ENCODE assay signal across 32 cellular contexts in the genomic region with DNA sequence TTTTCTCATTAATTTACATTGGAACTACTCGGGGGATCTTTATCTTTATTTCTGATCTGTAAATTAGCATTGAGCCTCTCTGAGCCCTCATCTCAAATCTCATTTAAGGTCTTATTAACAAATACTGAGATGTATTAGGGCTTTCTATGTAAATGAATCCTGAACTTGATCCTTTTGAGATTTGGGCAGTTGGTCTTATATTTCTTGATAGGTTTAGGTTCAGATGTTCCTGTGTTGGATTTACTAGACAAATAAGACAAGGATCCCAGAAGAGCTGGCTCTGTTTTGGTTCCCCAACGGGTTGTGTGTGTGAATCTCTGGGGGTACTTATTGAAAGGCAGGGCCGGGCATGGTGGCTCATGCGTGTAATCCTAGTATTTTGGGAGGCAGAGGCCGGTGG. TPM values are rescaled to one million over a fixed set of nuclear protein-coding genes. Genes with fewer than 3 reads are reported as not detected.
"Had no signal": no experiment of that assay in that cellular context is flagged by ENCODE, and none has a peak within 500 bp of the region (broad histone marks: within the 10 kb centered on the region; RNA-seq: fewer than 3 reads in every experiment).

No MANE protein-coding gene starts in this region.

- DNase-seq: activated effector memory CD4-positive, alpha-beta T cell treated with anti-CD3 and anti-CD28 coated beads, Interleukin-2, amount 50 U/mL, for 16 hours; activated effector memory CD4-positive, alpha-beta T cell treated with Interleukin-2 at 50 U/mL for 16 hours; activated gamma-delta T cell; activated gamma-delta T cell treated with Interleukin-2 at 50 U/mL for 16 hours; activated naive CD4-positive, alpha-beta T cell; activated naive CD4-positive, alpha-beta T cell treated with anti-CD3 and anti-CD28 coated beads for 36 hours; activated naive CD4-positive, alpha-beta T cell treated with anti-CD3 and anti-CD28 coated beads, Interleukin-2, amount 10 ng/mL, durations not matched to agents 7 days and 5 days; activated naive CD4-positive, alpha-beta T cell treated with anti-CD3 and anti-CD28 coated beads, Interleukin-2, amount 50 U/mL, for 16 hours; activated naive CD4-positive, alpha-beta T cell treated with Interleukin-2 at 50 U/mL for 16 hours; activated naive CD8-positive, alpha-beta T cell treated with anti-CD3 and anti-CD28 coated beads for 36 hours; activated naive CD8-positive, alpha-beta T cell treated with anti-CD3 and anti-CD28 coated beads, Interleukin-2, amount 10 ng/mL, durations not matched to agents 7 days and 5 days; activated naive CD8-positive, alpha-beta T cell treated with anti-CD3 and anti-CD28 coated beads, Interleukin-2, amount 50 U/mL, for 24 hours; activated T-cell treated with anti-CD3 and anti-CD28 coated beads, Interleukin-2, amount 50 U/mL, for 4 hours; activated T-cell treated with anti-CD3 and anti-CD28 coated beads, Interleukin-2, amount 50 U/mL, for 48 hours; activated T-cell treated with anti-CD3 and anti-CD28 coated beads, Interleukin-2, amount 50 U/mL, for 72 hours; adrenal gland; amniotic stem cell; amygdala; anterior cingulate cortex; aorta; body of pancreas; brain microvascular endothelial cell; caudate nucleus; central memory CD4-positive, alpha-beta T cell; cerebellar nuclear complex had no signal

- H3K27ac ChIP-seq: adrenal gland, ascending aorta, body of pancreas, brain microvascular endothelial cell, breast epithelium, cardiac muscle cell had no signal

- H3K27me3 ChIP-seq: adrenal gland, ascending aorta, body of pancreas, brain microvascular endothelial cell, cardiac muscle cell had no signal

- ATAC-seq: activated naive CD4-positive, alpha-beta T cell treated with anti-CD3 and anti-CD28 coated beads, Interleukin-2, amount 50 U/mL, for 72 hours; activated naive CD8-positive, alpha-beta T cell treated with anti-CD3 and anti-CD28 coated beads, Interleukin-2, amount 50 U/mL, for 24 hours; activated T-cell treated with anti-CD3 and anti-CD28 coated beads, Interleukin-2, amount 50 U/mL, for 4 hours; activated T-cell treated with anti-CD3 and anti-CD28 coated beads, Interleukin-2, amount 50 U/mL, for 72 hours; activated T-helper 17 cell treated with anti-CD3 and anti-CD28 coated beads, Interleukin-2, amount 50 U/mL, for 72 hours; body of pancreas had no signal

- FAIRE-seq: bronchial epithelial cell, colon had no signal

- H3K9me3 ChIP-seq: adrenal gland, ascending aorta, body of pancreas, breast epithelium had no signal

- H3K4me3 ChIP-seq: adrenal gland, ascending aorta, body of pancreas, breast epithelium, cardiac muscle cell had no signal

- H3K36me3 ChIP-seq: adrenal gland, brain microvascular endothelial cell, breast epithelium, cardiac muscle cell had no signal

- H3K4me1 ChIP-seq: adrenal gland, ascending aorta, body of pancreas, breast epithelium had no signal

RNA-seq across cellular contexts. Expression of a gene that starts 36.1 kb away (rescaled TPM):
- polyA plus RNA-seq: cardiac muscle cell had no signal
